In genomic region chr10:119211176-119211575, GRCh38 we compare ENCODE assay signal across 10 cellular contexts. TPM values are rescaled to one million over a fixed set of nuclear protein-coding genes. Genes with fewer than 3 reads are reported as not detected.
DNase-seq lines count a peak whose midpoint lies in the region; ATAC-seq, FAIRE-seq and TF ChIP-seq lines count a peak whose summit lies in the region.
"Had no signal": no experiment of that assay in that cellular context is flagged by ENCODE, and none has a peak within 500 bp of the region (broad histone marks: within the 10 kb centered on the region; RNA-seq: fewer than 3 reads in every experiment).

No MANE protein-coding gene starts in this region.

- H3K27me3 Mint-ChIP-seq in naive B cell (no peaks in the 10 kb centered on the region), Caco-2 (ENCODE audit: insufficient read depth, unreplicated experiment) (no peaks in the 10 kb centered on the region)

- peak overlapping the region; percentile 19 for H3K4me2 ChIP-seq in mammary epithelial cell (ENCODE audit: insufficient read depth, low read depth, low read length)

- H3K27me3 ChIP-seq in A673 (replicated peaks; ENCODE audit: insufficient read depth, low read depth, low read length, poor library complexity) (no peaks in the 10 kb centered on the region), mammary epithelial cell (ENCODE audit: insufficient read depth, low read length) (no peaks in the 10 kb centered on the region), Caco-2 (replicated peaks; ENCODE audit: control insufficient read depth, insufficient read depth, low read length) (no peaks in the 10 kb centered on the region)

- intact Hi-C loops in A673 (cut with micrococcal nuclease; ENCODE audit: unreplicated experiment): no loop called here
- intact Hi-C loops in mammary epithelial cell (cut with micrococcal nuclease): no loop called here
- intact Hi-C loops in Caco-2 (cut with micrococcal nuclease; ENCODE audit: unreplicated experiment): no loop called here

- no peak overlapping the region for H3K9ac ChIP-seq in mammary epithelial cell (ENCODE audit: insufficient read depth, low read length)

- no peaks in the 10 kb centered on the region for H3K36me3 Mint-ChIP-seq in naive B cell
- peaks cover 5% of the 10 kb centered on the region for H3K36me3 Mint-ChIP-seq in Caco-2 (ENCODE audit: insufficient read depth, unreplicated experiment)

- peak overlapping the region; percentile 72 for H2AFZ ChIP-seq in mammary epithelial cell (ENCODE audit: low read depth, low read length)

- in situ Hi-C loops in mammary epithelial cell (cut with MboI; ENCODE audit: low sequenced_read_pairs in 2 of 2): no loop called here

- POLR2A ChIA-PET in A673 (lab: Charles Lee; ENCODE audit: low non-redundant PET): no interaction called here
- POLR2A ChIA-PET in Caco-2 (lab: Charles Lee): interaction anchor here (0.5 kb wide), 1 partner anchor 105 kb away, joined by 3 read pairs; no protein-coding TSS in a partner anchor

- H3K27ac Mint-ChIP-seq in naive B cell (peak overlapping the region in 5 of 6 donors; percentile 18 to 95 (median 54)), Caco-2 (ENCODE audit: unreplicated experiment) (no peak overlapping the region)

- peak overlapping the region in 2 of 8 donors; percentile 50 to 65 for H3K4me3 Mint-ChIP-seq in naive B cell
- H3K4me3 Mint-ChIP-seq in Caco-2 (ENCODE audit: unreplicated experiment): no peak overlapping the region

- peaks cover 6% of the 10 kb centered on the region for H3K36me3 ChIP-seq in A673 (ENCODE audit: insufficient read depth, low read length, poor library complexity, severe bottlenecking)
- no peaks in the 10 kb centered on the region for H3K36me3 ChIP-seq in mammary epithelial cell (ENCODE audit: insufficient read depth, low read length)
- no peaks in the 10 kb centered on the region for H3K36me3 ChIP-seq in Caco-2 (ENCODE audit: control insufficient read depth, insufficient read depth, low read length)

- no peak for FAIRE-seq in D721Med (lab: Jason Lieb, UNC)

- H3K79me2 ChIP-seq in mammary epithelial cell (ENCODE audit: insufficient read depth, low read length): peaks cover 14% of the 10 kb centered on the region

- no peaks in the 10 kb centered on the region for H3K9me3 ChIP-seq in A673 (ENCODE audit: low read depth, low read length, poor library complexity, severe bottlenecking)
- no peaks in the 10 kb centered on the region for H3K9me3 ChIP-seq in mammary epithelial cell (replicated peaks; ENCODE audit: insufficient read depth, low read length)
- no peaks in the 10 kb centered on the region for H3K9me3 ChIP-seq in Caco-2

- H3K27ac ChIP-seq in A673 (ENCODE audit: low read depth, low read length, poor library complexity, severe bottlenecking) (peak overlapping the region; percentile 79), mammary epithelial cell (ENCODE audit: insufficient read depth, low read depth, low read length) (no peak overlapping the region)

- H3K4me1 ChIP-seq in A673 (ENCODE audit: insufficient read depth, low read length, poor library complexity, severe bottlenecking) (peaks cover 43% of the 10 kb centered on the region), mammary epithelial cell (ENCODE audit: insufficient read depth, low read length) (peaks cover 21% of the 10 kb centered on the region), Caco-2 (peaks cover 21% of the 10 kb centered on the region)

- H3K4me1 Mint-ChIP-seq in naive B cell (peaks cover 47 to 70% (median 54%) of the 10 kb centered on the region in 3 donors), Caco-2 (ENCODE audit: low read depth, unreplicated experiment) (peaks cover 29% of the 10 kb centered on the region)

- no peaks in the 10 kb centered on the region for H3K9me3 Mint-ChIP-seq in naive B cell
- H3K9me3 Mint-ChIP-seq in Caco-2 (ENCODE audit: unreplicated experiment): no peaks in the 10 kb centered on the region

- DNase-seq in A673 (ENCODE audit: low spot score): no peak
- DNase-seq in Jurkat, Clone E6-1 (ENCODE audit: low read depth, low spot score): no peak
- no peak for DNase-seq in mammary epithelial cell
- DNase-seq in naive B cell: no peak
- no peak for DNase-seq in stimulated activated CD4-positive, alpha-beta T cell treated with anti-CD3 and anti-CD28 coated beads, Interleukin-4, amount 100 ng/mL, for 4 hours
- DNase-seq in NK-92 treated with Interleukin-12 subunit alpha and Interleukin-12 subunit beta, amount 100 ng/mL, for 24 hours (lab: John Stamatoyannopoulos, UW): no peak
- DNase-seq in Caco-2: no peak
- DNase-seq in D721Med (ENCODE audit: insufficient read length, low spot score): no peak
- DNase-seq: dermis blood vessel endothelial cell, NCI-H2171 had no signal

- H3K4me3 ChIP-seq in A673 (ENCODE audit: low read depth, low read length, poor library complexity, severe bottlenecking): peak overlapping the region; percentile 70
- H3K4me3 ChIP-seq in Jurkat, Clone E6-1 (ENCODE audit: low read length): peak overlapping the region; percentile 49
- H3K4me3 ChIP-seq in mammary epithelial cell (replicated peaks in 1 of 3; ENCODE audit: insufficient read depth in 1 of 3, low read depth in 2 of 3, low read length in 3 of 3): no peak overlapping the region
- no peak overlapping the region for H3K4me3 ChIP-seq in Caco-2 (ENCODE audit: low read depth, low read length)

- dilution Hi-C loops in mammary epithelial cell (cut with HindIII; ENCODE audit: low sequenced_read_pairs): no loop called here

- ATAC-seq in naive B cell (ENCODE audit: low read depth in 2 of 2): no peak

- CTCF ChIA-PET in A673 (lab: Charles Lee): no interaction called here
- CTCF ChIA-PET in mammary epithelial cell (lab: Charles Lee; ENCODE audit: low non-redundant PET): no interaction called here
- CTCF ChIA-PET in Caco-2 (lab: Charles Lee): no interaction called here

- H4K20me1 ChIP-seq in mammary epithelial cell (ENCODE audit: insufficient read depth, low read length): no peaks in the 10 kb centered on the region

- TF ChIP-seq CTCF in A673 (conservative IDR thresholded peaks at IDR 0.05; ENCODE audit: low read depth, low read length) (no peak), mammary epithelial cell (conservative IDR thresholded peaks at IDR 0.05 in 1 of 2, IDR thresholded peaks at IDR 0.05 in 1 of 2; ENCODE audit: extremely low read depth in 1 of 2, insufficient read depth in 1 of 2, low read depth in 1 of 2, low read length in 2 of 2) (no peak), Caco-2 (IDR thresholded peaks at IDR 0.05; ENCODE audit: insufficient read depth in 1 of 2, low read depth in 1 of 2, low read length in 1 of 2, severe bottlenecking in 1 of 2, unreplicated experiment in 1 of 2) (no peak), D721Med (IDR thresholded peaks at IDR 0.05; ENCODE audit: insufficient read depth, missing control alignments) (no peak)

- WGBS in mammary epithelial cell (ENCODE audit: low coverage, missing lambda C conversion rate): 91% methylated on average over 3 of the region's 3 CpGs

- BruUV-seq in A673 (replicated peaks; lab: Mats Ljungman, UMichigan) (no TSS peak), mammary epithelial cell (replicated peaks; lab: Mats Ljungman, UMichigan) (no TSS peak), Caco-2 (replicated peaks; lab: Mats Ljungman, UMichigan) (no TSS peak)

RNA-seq across cellular contexts. Expression of gene GRK5, which starts 3.8 kb away (rescaled TPM):
- total RNA-seq in A673 (2021) (54.7 and 58.2 TPM in 2 replicates), mammary epithelial cell (1 to 10 TPM; 1.2 to 6.9 TPM), Caco-2 (2022) (7.7 and 8.9 TPM in 2 replicates)
- polyA plus RNA-seq in Jurkat, Clone E6-1 (2012; ENCODE audit: insufficient read depth, insufficient read length): 15.1 TPM
- polyA plus RNA-seq in mammary epithelial cell (4.0 TPM), naive B cell (ENCODE audit: low read depth in 6 of 6) (10 to 100 TPM in 4 of 6 donors, 1 to 10 TPM in 2; 7.2 to 24.6 (median 13.7) TPM)
- 2.5 TPM for polyA minus RNA-seq in mammary epithelial cell

RNA-seq across cellular contexts. Expression of gene PRDX3, which starts 32.6 kb away (rescaled TPM):
- 215 and 234 TPM in 2 replicates for total RNA-seq in A673 (2021)
- 189 TPM for polyA plus RNA-seq in Jurkat, Clone E6-1 (2012; ENCODE audit: insufficient read depth, insufficient read length)
- 100 to 1,000 TPM in 1 of 2 donors, 10 to 100 TPM in 1; 96.6 to 125 TPM for total RNA-seq in mammary epithelial cell
- polyA plus RNA-seq in mammary epithelial cell: 167 TPM
- polyA minus RNA-seq in mammary epithelial cell: 144 TPM
- polyA plus RNA-seq in naive B cell (ENCODE audit: low read depth in 6 of 6): 10 to 100 TPM; 32.2 to 63.0 (median 54.7) TPM
- total RNA-seq in Caco-2 (2022): 213 and 216 TPM in 2 replicates

RNA-seq across cellular contexts. Expression of gene SFXN4, which starts 45.7 kb away (rescaled TPM):
- total RNA-seq in A673 (2021) (67.3 and 72.9 TPM in 2 replicates), mammary epithelial cell (10 to 100 TPM; 11.3 to 22.6 TPM), Caco-2 (2022) (45.3 and 45.9 TPM in 2 replicates)
- 47.1 TPM for polyA plus RNA-seq in Jurkat, Clone E6-1 (2012; ENCODE audit: insufficient read depth, insufficient read length)
- polyA plus RNA-seq in mammary epithelial cell (15.7 TPM), naive B cell (ENCODE audit: low read depth in 6 of 6) (10 to 100 TPM; 11.0 to 17.1 (median 13.9) TPM)
- polyA minus RNA-seq in mammary epithelial cell: 44.1 TPM

Comparison
In these comparisons a context has a peak if more than half of its experiments do, and no peak if none do; other contexts are left out.
1. H3K4me3 ChIP-seq: peak in A673 (single experiment) and Jurkat, Clone E6-1 (single experiment); none in mammary epithelial cell (0 of 3) and Caco-2 (single experiment).